ENCODE assay signal across 9 cellular contexts in genomic region chr12:93982847-93983315, GRCh38.
A peak's percentile ranks its signal among the peaks of the same experiment; 100 is the strongest.
DNase-seq lines count a peak whose midpoint lies in the region; ATAC-seq and TF ChIP-seq lines count a peak whose summit lies in the region.
"Had no signal": no experiment of that assay in that cellular context is flagged by ENCODE, and none has a peak within 500 bp of the region (broad histone marks: within the 10 kb centered on the region; RNA-seq: fewer than 3 reads in every experiment).

No MANE protein-coding gene starts in this region.

- H3K4me1 ChIP-seq in hepatocyte (ENCODE audit: insufficient read depth): peaks cover 2% of the 10 kb centered on the region

- H3K4me3 Mint-ChIP-seq in activated CD8-positive, alpha-beta T cell treated with anti-CD3 and anti-CD28 coated beads, Interleukin-2, amount 10 ng/mL, durations not matched to agents 7 days and 5 days: no peak overlapping the region

- H3K4me3 ChIP-seq in hepatocyte: no peak overlapping the region

- H3K27ac Mint-ChIP-seq in activated CD8-positive, alpha-beta T cell treated with anti-CD3 and anti-CD28 coated beads, Interleukin-2, amount 10 ng/mL, durations not matched to agents 7 days and 5 days: no peak overlapping the region

- no peaks in the 10 kb centered on the region for H3K9me3 Mint-ChIP-seq in activated CD8-positive, alpha-beta T cell treated with anti-CD3 and anti-CD28 coated beads, Interleukin-2, amount 10 ng/mL, durations not matched to agents 7 days and 5 days (ENCODE audit: insufficient read depth)

- peaks cover 5% of the 10 kb centered on the region for H3K27me3 Mint-ChIP-seq in activated CD8-positive, alpha-beta T cell treated with anti-CD3 and anti-CD28 coated beads, Interleukin-2, amount 10 ng/mL, durations not matched to agents 7 days and 5 days (ENCODE audit: low read depth)

- no peaks in the 10 kb centered on the region for H3K79me2 ChIP-seq in hepatocyte

- peak; percentile 39 for ATAC-seq in activated CD8-positive, alpha-beta T cell treated with anti-CD3 and anti-CD28 coated beads, Interleukin-2, amount 10 ng/mL, durations not matched to agents 7 days and 5 days
- ATAC-seq in HG03045 (IDR thresholded peaks at IDR 0.05; ENCODE audit: unreplicated experiment): no peak
- ATAC-seq in GM19467 (IDR thresholded peaks at IDR 0.05; ENCODE audit: unreplicated experiment): no peak
- ATAC-seq: left cardiac atrium had no signal

- POLR2A ChIA-PET in activated CD8-positive, alpha-beta T cell treated with anti-CD3 and anti-CD28 coated beads, Interleukin-2, amount 10 ng/mL, durations not matched to agents 7 days and 5 days (lab: Charles Lee): no interaction called here

- WGBS in hepatocyte (ENCODE audit: low lambda C conversion rate, missing lambda C conversion rate): 42% methylated on average over 8 of the region's 8 CpGs

- CTCF ChIA-PET in activated CD8-positive, alpha-beta T cell treated with anti-CD3 and anti-CD28 coated beads, Interleukin-2, amount 10 ng/mL, durations not matched to agents 7 days and 5 days (lab: Charles Lee): interaction anchor here (0.7 to 9.4 kb wide), 11 partner anchors 9 to 480 kb away, joined by 3 to 139 read pairs (median 3); no protein-coding TSS in a partner anchor

- no peaks in the 10 kb centered on the region for H3K36me3 ChIP-seq in hepatocyte (replicated peaks; ENCODE audit: insufficient read depth, low read depth)

- peaks cover 23% of the 10 kb centered on the region for H3K4me1 Mint-ChIP-seq in activated CD8-positive, alpha-beta T cell treated with anti-CD3 and anti-CD28 coated beads, Interleukin-2, amount 10 ng/mL, durations not matched to agents 7 days and 5 days (ENCODE audit: low read depth)

- no peaks in the 10 kb centered on the region for H3K9me3 ChIP-seq in hepatocyte (ENCODE audit: low read depth)

- H3K27me3 ChIP-seq in hepatocyte: no peaks in the 10 kb centered on the region

- H3K9me2 ChIP-seq in hepatocyte (replicated peaks; ENCODE audit: insufficient read depth): no peaks in the 10 kb centered on the region

- H4K20me1 ChIP-seq in hepatocyte (ENCODE audit: insufficient read depth, poor library complexity, severe bottlenecking): no peaks in the 10 kb centered on the region

- H3K27ac ChIP-seq in hepatocyte (no peak overlapping the region), substantia nigra (ENCODE audit: low read depth, low read length, poor library complexity, severe bottlenecking) (no peak overlapping the region)

- no peak overlapping the region for H3K4me2 ChIP-seq in hepatocyte

- DNase-seq in AG08396 (ENCODE audit: low spot score) (peak; percentile 28), HPDE6-E6E7 (ENCODE audit: extremely low spot score) (peak; percentile 29), hepatocyte (ENCODE audit: low spot score) (peak; percentile 48), DMS153 (lab: John Stamatoyannopoulos, UW) (no peak), substantia nigra (lab: John Stamatoyannopoulos, UW) (no peak)
- DNase-seq in activated CD8-positive, alpha-beta T cell treated with anti-CD3 and anti-CD28 coated beads, Interleukin-2, amount 10 ng/mL, durations not matched to agents 7 days and 5 days: peak; percentile 30
- DNase-seq: left cardiac atrium had no signal

- no peak for TF ChIP-seq CTCF in hepatocyte (IDR thresholded peaks at IDR 0.05; ENCODE audit: poor library complexity)

- no peaks in the 10 kb centered on the region for H3K36me3 Mint-ChIP-seq in activated CD8-positive, alpha-beta T cell treated with anti-CD3 and anti-CD28 coated beads, Interleukin-2, amount 10 ng/mL, durations not matched to agents 7 days and 5 days (ENCODE audit: low read depth)

- no peak overlapping the region for H2AFZ ChIP-seq in hepatocyte

Comparison
In these comparisons a context has a peak if more than half of its experiments do, and no peak if none do; other contexts are left out.
1. DNase-seq: peak in AG08396 (single experiment), HPDE6-E6E7 (single experiment), activated CD8-positive, alpha-beta T cell treated with anti-CD3 and anti-CD28 coated beads, Interleukin-2, amount 10 ng/mL, durations not matched to agents 7 days and 5 days (single experiment) and hepatocyte (single experiment); none in DMS153 (single experiment) and substantia nigra (0 of 49).